14 cellular contexts compared by ENCODE assay signal in genomic region chr18:75280427-75281280, GRCh38.
A peak's percentile ranks its signal among the peaks of the same experiment; 100 is the strongest.
DNase-seq lines count a peak whose midpoint lies in the region; ATAC-seq, FAIRE-seq and TF ChIP-seq lines count a peak whose summit lies in the region.
"Had no signal": no experiment of that assay in that cellular context is flagged by ENCODE, and none has a peak within 500 bp of the region (broad histone marks: within the 10 kb centered on the region; RNA-seq: fewer than 3 reads in every experiment).

No MANE protein-coding gene starts in this region.

- H3K36me3 ChIP-seq in CD8-positive, alpha-beta T cell (ENCODE audit: insufficient read depth, low read length), result no peaks in the 10 kb centered on the region
- H3K36me3 ChIP-seq in esophagus squamous epithelium, result peaks cover 3 to 21% (median 3%) of the 10 kb centered on the region in 3 donors
- H3K36me3 ChIP-seq in brain microvascular endothelial cell (replicated peaks), result no peaks in the 10 kb centered on the region

- 71 to 80% methylated on average over 10 to 20 of the region's 20 CpGs for WGBS in esophagus squamous epithelium, 2 donors

- DNase-seq in CD8-positive, alpha-beta T cell, result peak in 1 of 7 experiments; percentile 17
- DNase-seq in LoVo (ENCODE audit: low spot score), result peak; percentile 43
- no peak for DNase-seq in esophagus squamous epithelium (lab: John Stamatoyannopoulos, UW)
- DNase-seq in natural killer cell treated with Interleukin-12 subunit alpha and Interleukin-12 subunit beta and Interleukin-15 and Interleukin-18, amount 100 ng/mL, for 72 hours (ENCODE audit: low spot score), result no peak
- no peak for DNase-seq in frontal cortex (ENCODE audit: low spot score in 2 of 2)
- no peak for DNase-seq in brain microvascular endothelial cell
- DNase-seq: caudate nucleus, COR-L47, NCI-H1930, sigmoid colon had no signal

- in situ Hi-C loops in brain microvascular endothelial cell (cut with HindIII; ENCODE audit: low pct_ligation_motif_present, low sequenced_read_pairs), result no loop called here

- H3K4me1 ChIP-seq in CD8-positive, alpha-beta T cell (ENCODE audit: insufficient read depth, low read length), result peaks cover 6% of the 10 kb centered on the region
- peaks cover 0 to 40% (median 15%) of the 10 kb centered on the region in 3 donors for H3K4me1 ChIP-seq in esophagus squamous epithelium

- H3K4me3 Mint-ChIP-seq in CD8-positive, alpha-beta T cell, result no peak overlapping the region
- no peak overlapping the region for H3K4me3 Mint-ChIP-seq in natural killer cell treated with Interleukin-12 subunit alpha and Interleukin-12 subunit beta and Interleukin-15 and Interleukin-18, amount 100 ng/mL, for 72 hours
- H3K4me3 Mint-ChIP-seq: activated T-helper 1 cell treated with anti-CD3 and anti-CD28 coated beads, Interleukin-12 subunit alpha, Interleukin-12 subunit beta, Interleukin-2, Interleukin-4 antibody, amounts not matched to agents 30 ng/mL and 10 ng/mL and 1 ng/mL, durations not matched to agents 14 hours and 24 hours and 36 hours; WTC11 had no signal

- no peaks in the 10 kb centered on the region for H3K27me3 ChIP-seq in CD8-positive, alpha-beta T cell (ENCODE audit: insufficient read depth, low read length)
- H3K27me3 ChIP-seq in esophagus squamous epithelium (no peaks in the 10 kb centered on the region), brain microvascular endothelial cell (replicated peaks) (no peaks in the 10 kb centered on the region)
- H3K27me3 ChIP-seq: sigmoid colon had no signal

- POLR2A ChIA-PET in CD8-positive, alpha-beta T cell (lab: Charles Lee), result no interaction called here

- peaks cover 25% of the 10 kb centered on the region for H3K36me3 Mint-ChIP-seq in CD8-positive, alpha-beta T cell
- no peaks in the 10 kb centered on the region for H3K36me3 Mint-ChIP-seq in natural killer cell treated with Interleukin-12 subunit alpha and Interleukin-12 subunit beta and Interleukin-15 and Interleukin-18, amount 100 ng/mL, for 72 hours
- H3K36me3 Mint-ChIP-seq: WTC11 had no signal

- CTCF ChIA-PET in CD8-positive, alpha-beta T cell (lab: Charles Lee), result no interaction called here

- TF ChIP-seq POLR2A in esophagus squamous epithelium (IDR thresholded peaks at IDR 0.05), result no peak

- no peak overlapping the region for H3K27ac ChIP-seq in CD8-positive, alpha-beta T cell (ENCODE audit: low read depth, low read length)
- H3K27ac ChIP-seq in esophagus squamous epithelium (peak overlapping the region in 3 of 4 donors; percentile 29 to 72 (median 55)), brain microvascular endothelial cell (no peak overlapping the region)

- intact Hi-C loops in CD8-positive, alpha-beta T cell (cut with DNase I, micrococcal nuclease), result no loop called here
- intact Hi-C loops in esophagus squamous epithelium (cut with DNase I), result no loop called here

- peak overlapping the region; percentile 2 for H3K27ac Mint-ChIP-seq in CD8-positive, alpha-beta T cell
- peak overlapping the region; percentile 59 to 62 for H3K27ac Mint-ChIP-seq in natural killer cell treated with Interleukin-12 subunit alpha and Interleukin-12 subunit beta and Interleukin-15 and Interleukin-18, amount 100 ng/mL, for 72 hours
- H3K27ac Mint-ChIP-seq: activated T-helper 1 cell treated with anti-CD3 and anti-CD28 coated beads, Interleukin-12 subunit alpha, Interleukin-12 subunit beta, Interleukin-2, Interleukin-4 antibody, amounts not matched to agents 30 ng/mL and 10 ng/mL and 1 ng/mL, durations not matched to agents 14 hours and 24 hours and 36 hours; WTC11 had no signal

- H3K4me1 Mint-ChIP-seq in CD8-positive, alpha-beta T cell (ENCODE audit: low read depth), result peaks cover 38% of the 10 kb centered on the region
- H3K4me1 Mint-ChIP-seq in natural killer cell treated with Interleukin-12 subunit alpha and Interleukin-12 subunit beta and Interleukin-15 and Interleukin-18, amount 100 ng/mL, for 72 hours (ENCODE audit: low read depth in 2 of 2), result peaks cover 34 to 44% of the 10 kb centered on the region in 2 donors

- no peaks in the 10 kb centered on the region for H3K9me3 Mint-ChIP-seq in CD8-positive, alpha-beta T cell
- no peaks in the 10 kb centered on the region for H3K9me3 Mint-ChIP-seq in natural killer cell treated with Interleukin-12 subunit alpha and Interleukin-12 subunit beta and Interleukin-15 and Interleukin-18, amount 100 ng/mL, for 72 hours
- H3K9me3 Mint-ChIP-seq: activated T-helper 1 cell treated with anti-CD3 and anti-CD28 coated beads, Interleukin-12 subunit alpha, Interleukin-12 subunit beta, Interleukin-2, Interleukin-4 antibody, amounts not matched to agents 30 ng/mL and 10 ng/mL and 1 ng/mL, durations not matched to agents 14 hours and 24 hours and 36 hours; WTC11 had no signal

- no peak for ATAC-seq in CD8-positive, alpha-beta T cell
- ATAC-seq in natural killer cell treated with Interleukin-12 subunit alpha and Interleukin-12 subunit beta and Interleukin-15 and Interleukin-18, amount 100 ng/mL, for 72 hours, result no peak
- ATAC-seq in HG02623 (IDR thresholded peaks at IDR 0.05; ENCODE audit: unreplicated experiment) (no peak), SK-N-SH treated with all-trans-retinoic acid at 6 μM for 48 hours (no peak)
- ATAC-seq: WTC11 had no signal

- no peak overlapping the region for H3K4me3 ChIP-seq in CD8-positive, alpha-beta T cell (ENCODE audit: low read depth, low read length)
- H3K4me3 ChIP-seq in esophagus squamous epithelium, result peak overlapping the region in 1 of 4 donors; percentile 24
- no peak overlapping the region for H3K4me3 ChIP-seq in brain microvascular endothelial cell (ENCODE audit: low read depth, low read length)
- H3K4me3 ChIP-seq: sigmoid colon had no signal

- no peak for TF ChIP-seq CTCF in CD8-positive, alpha-beta T cell (IDR thresholded peaks at IDR 0.05)
- TF ChIP-seq CTCF in esophagus squamous epithelium (IDR thresholded peaks at IDR 0.05), result no peak
- TF ChIP-seq CTCF in brain microvascular endothelial cell (IDR thresholded peaks at IDR 0.05; ENCODE audit: low read depth, low read length, missing control alignments), result no peak

- FAIRE-seq in frontal cortex (lab: Jason Lieb, UNC), result no peak

- no peaks in the 10 kb centered on the region for H3K9me3 ChIP-seq in CD8-positive, alpha-beta T cell (ENCODE audit: low read length)
- H3K9me3 ChIP-seq in esophagus squamous epithelium, result no peaks in the 10 kb centered on the region
- H3K9me3 ChIP-seq: sigmoid colon had no signal

- no peaks in the 10 kb centered on the region for H3K27me3 Mint-ChIP-seq in CD8-positive, alpha-beta T cell (ENCODE audit: low read depth)
- no peaks in the 10 kb centered on the region for H3K27me3 Mint-ChIP-seq in natural killer cell treated with Interleukin-12 subunit alpha and Interleukin-12 subunit beta and Interleukin-15 and Interleukin-18, amount 100 ng/mL, for 72 hours

TF ChIP-seq in SK-N-SH treated with all-trans-retinoic acid at 6 μM for 48 hours, 23 proteins besides CTCF, POLR2A, EP300 and RAD21 (continues in another document):
- TF ChIP-seq ZFP30 (CRISPR knock-in tag; IDR thresholded peaks at IDR 0.05), result no peak
- no peak for TF ChIP-seq BACH2 (CRISPR knock-in tag; IDR thresholded peaks at IDR 0.05; ENCODE audit: borderline replicate concordance)
- no peak for TF ChIP-seq GLIS3 (CRISPR knock-in tag; IDR thresholded peaks at IDR 0.05)
- no peak for TF ChIP-seq CSRNP3 (CRISPR knock-in tag; IDR thresholded peaks at IDR 0.05)
- no peak for TF ChIP-seq ZC3H10 (CRISPR knock-in tag; IDR thresholded peaks at IDR 0.05)
- TF ChIP-seq TSHZ2 (CRISPR knock-in tag; IDR thresholded peaks at IDR 0.05), result no peak

Comparison
In these comparisons a context has a peak if more than half of its experiments do, and no peak if none do; other contexts are left out.
1. H3K27ac ChIP-seq: peak in esophagus squamous epithelium (3 of 4); none in CD8-positive, alpha-beta T cell (single experiment) and brain microvascular endothelial cell (single experiment).